8 cellular contexts compared by ENCODE assay signal in the genomic region with DNA sequence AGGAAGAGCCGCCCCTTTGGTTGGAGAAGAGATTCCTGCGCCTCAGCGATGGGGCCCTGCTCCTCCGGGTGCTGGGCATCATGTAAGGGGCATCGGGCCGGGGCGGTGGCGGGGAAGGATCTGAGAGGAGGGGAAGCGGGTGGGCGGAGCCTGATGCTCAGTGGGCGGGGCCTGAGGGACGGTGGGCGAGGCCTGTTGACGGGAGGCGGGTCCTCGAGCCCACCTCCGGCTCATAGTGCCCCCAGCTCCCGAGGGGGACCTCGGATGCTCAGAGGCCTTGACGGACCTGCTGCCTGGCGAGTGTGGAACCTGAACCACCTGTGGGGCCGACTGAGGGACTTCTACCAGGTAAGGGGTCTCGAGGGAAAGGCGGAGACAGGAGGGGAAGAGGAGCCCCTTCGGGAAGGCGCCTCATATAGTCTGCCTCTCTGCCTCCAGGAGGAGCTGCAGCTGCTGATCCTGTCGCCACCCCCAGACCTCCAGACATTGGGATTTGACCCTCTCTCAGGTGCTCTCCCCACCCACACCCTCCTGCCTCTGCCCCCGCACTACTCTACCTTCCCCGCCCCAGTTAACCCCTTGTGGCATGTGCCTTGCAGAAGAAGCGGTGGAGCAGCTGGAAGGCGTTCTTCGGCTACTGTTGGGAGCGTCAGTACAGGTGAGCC. TPM values are rescaled to one million over a fixed set of nuclear protein-coding genes. Genes with fewer than 3 reads are reported as not detected.
DNase-seq lines count a peak whose midpoint lies in the region; ATAC-seq and TF ChIP-seq lines count a peak whose summit lies in the region.

No MANE protein-coding gene starts in this region.

- H3K9me3 ChIP-seq in DOHH2 (ENCODE audit: control insufficient read depth, insufficient read depth, low read length), result no peaks in the 10 kb centered on the region
- no peaks in the 10 kb centered on the region for H3K9me3 ChIP-seq in ectodermal cell (ENCODE audit: control insufficient read depth, low read length)

- H3F3A ChIP-seq in DOHH2 (ENCODE audit: control insufficient read depth, insufficient read depth), result no peaks in the 10 kb centered on the region; the same call in 1 of the 2 replicates

- H3K4me1 ChIP-seq in DOHH2 (ENCODE audit: control insufficient read depth, low read length), result peaks cover 54% of the 10 kb centered on the region
- H3K4me1 ChIP-seq in ectodermal cell (ENCODE audit: control insufficient read depth, insufficient read depth, low read length), result peaks cover 13% of the 10 kb centered on the region

- H3K4me3 ChIP-seq in DOHH2 (ENCODE audit: low read length), result peak overlapping the region; percentile 81
- H3K4me3 ChIP-seq in ectodermal cell (ENCODE audit: insufficient read depth, low read depth, low read length), result peak overlapping the region; percentile 32
- no peak overlapping the region for H3K4me3 ChIP-seq in retinal pigment epithelial cell (ENCODE audit: low read length)

- H3K9me2 ChIP-seq in DOHH2 (replicated peaks; ENCODE audit: control insufficient read depth, low read length), result no peaks in the 10 kb centered on the region

- peak; percentile 48 for TF ChIP-seq CTCF in DOHH2 (IDR thresholded peaks at IDR 0.05; ENCODE audit: low read depth, low read length, poor library complexity, severe bottlenecking)
- peak; percentile 7 for TF ChIP-seq CTCF in retinal pigment epithelial cell (conservative IDR thresholded peaks at IDR 0.05; ENCODE audit: low read depth, low read length)

- peaks cover 40% of the 10 kb centered on the region for H3K36me3 ChIP-seq in DOHH2 (ENCODE audit: control insufficient read depth, low read length)
- H3K36me3 ChIP-seq in ectodermal cell (ENCODE audit: control insufficient read depth, insufficient read depth, low read length), result no peaks in the 10 kb centered on the region

- H3K27ac ChIP-seq in DOHH2 (ENCODE audit: low read depth, low read length), result peak overlapping the region; percentile 87
- H3K27ac ChIP-seq in ectodermal cell (ENCODE audit: insufficient read depth, low read depth, low read length, poor library complexity, severe bottlenecking), result no peak overlapping the region

- peaks cover 16% of the 10 kb centered on the region for H3K79me2 ChIP-seq in DOHH2 (ENCODE audit: control insufficient read depth, low read length)

- peaks cover 8% of the 10 kb centered on the region; the same call in 1 of the 2 replicates for H4K20me1 ChIP-seq in DOHH2 (ENCODE audit: control insufficient read depth, insufficient read depth, low read depth, low read length)

- peak; percentile 81 for DNase-seq in activated CD4-positive, CD25-positive, alpha-beta regulatory T cell treated with anti-CD3 and anti-CD28 coated beads, Interleukin-2, amount 50 U/mL, for 72 hours
- DNase-seq in retinal pigment epithelial cell (ENCODE audit: low read depth) (no peak), cerebellum (ENCODE audit: low spot score) (no peak), hepatic stellate cell (ENCODE audit: low spot score) (no peak), NCI-H526 treated with DMSO at 0.1 percent for 48 hours (lab: John Stamatoyannopoulos, UW) (no peak)

- no peaks in the 10 kb centered on the region for H3K27me3 ChIP-seq in DOHH2 (ENCODE audit: control insufficient read depth, low read length)
- peaks cover 8% of the 10 kb centered on the region for H3K27me3 ChIP-seq in ectodermal cell (ENCODE audit: control insufficient read depth, insufficient read depth, low read length, poor library complexity, severe bottlenecking)

- peak overlapping the region; percentile 86 for H3K4me2 ChIP-seq in DOHH2 (ENCODE audit: low read length)

- 50 to 60% methylated on average over 33 of the region's 33 CpGs for WGBS in ectodermal cell, 2 experiments

- peak; percentile 31 for ATAC-seq in HG03097 (IDR thresholded peaks at IDR 0.05; ENCODE audit: low FRiP score, unreplicated experiment)

RNA-seq across cellular contexts. Expression of a gene that starts 0.8 kb away (rescaled TPM):
- 8.7 TPM for polyA plus RNA-seq in ectodermal cell (2013, experiment 1 of 4)
- 12.0 TPM for polyA plus RNA-seq in ectodermal cell (2013, experiment 2 of 4)
- 8.4 TPM for polyA plus RNA-seq in ectodermal cell (2013, experiment 3 of 4)
- polyA plus RNA-seq in ectodermal cell (2013, experiment 4 of 4), result 10.3 TPM
- 1.5 TPM for total RNA-seq in cerebellum

RNA-seq across cellular contexts. Expression of a gene that starts 18.2 kb away (rescaled TPM):
- 15.6 TPM for polyA plus RNA-seq in ectodermal cell (2013, experiment 1 of 4)
- 13.3 TPM for polyA plus RNA-seq in ectodermal cell (2013, experiment 2 of 4)
- polyA plus RNA-seq in ectodermal cell (2013, experiment 3 of 4), result 13.6 TPM
- 13.5 TPM for polyA plus RNA-seq in ectodermal cell (2013, experiment 4 of 4)
- total RNA-seq in cerebellum, result 7.5 TPM

RNA-seq across cellular contexts. Expression of a gene that starts 22.9 kb away (rescaled TPM):
- 200 TPM for polyA plus RNA-seq in ectodermal cell (2013, experiment 1 of 4)
- polyA plus RNA-seq in ectodermal cell (2013, experiment 2 of 4), result 190 TPM
- 130 TPM for polyA plus RNA-seq in ectodermal cell (2013, experiment 3 of 4)
- polyA plus RNA-seq in ectodermal cell (2013, experiment 4 of 4), result 144 TPM
- total RNA-seq in cerebellum, result 68.8 TPM

RNA-seq across cellular contexts. Expression of a gene that starts 23.4 kb away (rescaled TPM):
- 226 TPM for polyA plus RNA-seq in ectodermal cell (2013, experiment 1 of 4)
- 227 TPM for polyA plus RNA-seq in ectodermal cell (2013, experiment 2 of 4)
- polyA plus RNA-seq in ectodermal cell (2013, experiment 3 of 4), result 201 TPM
- polyA plus RNA-seq in ectodermal cell (2013, experiment 4 of 4), result 231 TPM
- total RNA-seq in cerebellum, result 51.7 TPM

RNA-seq across cellular contexts. Expression of a gene that starts 35.5 kb away (rescaled TPM):
- polyA plus RNA-seq in ectodermal cell (2013, experiment 1 of 4), result 19.6 TPM
- 17.8 TPM for polyA plus RNA-seq in ectodermal cell (2013, experiment 2 of 4)
- polyA plus RNA-seq in ectodermal cell (2013, experiment 3 of 4), result 11.3 TPM
- polyA plus RNA-seq in ectodermal cell (2013, experiment 4 of 4), result 12.8 TPM
- total RNA-seq in cerebellum, result 11.3 TPM
